Comparison of ENCODE assay signal across 11 cellular contexts in genomic region chr15:44541282-44541958, GRCh38. TPM values are rescaled to one million over a fixed set of nuclear protein-coding genes. Genes with fewer than 3 reads are reported as not detected.
DNase-seq lines count a peak whose midpoint lies in the region; ATAC-seq and TF ChIP-seq lines count a peak whose summit lies in the region.
"Had no signal": no experiment of that assay in that cellular context is flagged by ENCODE, and none has a peak within 500 bp of the region (broad histone marks: within the 10 kb centered on the region; RNA-seq: fewer than 3 reads in every experiment).

No MANE protein-coding gene starts in this region.

- no peaks in the 10 kb centered on the region for H3K27me3 ChIP-seq in IMR-90 (ENCODE audit: control insufficient read depth, insufficient read depth, low read length)
- no peaks in the 10 kb centered on the region for H3K27me3 ChIP-seq in brain microvascular endothelial cell (replicated peaks)

- POLR2A ChIA-PET in IMR-90 (lab: Charles Lee; ENCODE audit: unreplicated experiment), result no interaction called here

- H2BK120ac ChIP-seq in IMR-90 (ENCODE audit: low read depth, low read length), result peak overlapping the region; percentile 72

- H4K91ac ChIP-seq in IMR-90 (ENCODE audit: insufficient read depth, low read depth, low read length), result peak overlapping the region; percentile 74

- H3K4me3 ChIP-seq in IMR-90 (ENCODE audit: insufficient read depth, low read depth, low read length) (no peak overlapping the region), brain microvascular endothelial cell (ENCODE audit: low read depth, low read length) (no peak overlapping the region)

- peak overlapping the region; percentile 86 for H3K4me2 ChIP-seq in IMR-90 (ENCODE audit: low read depth, low read length)

- DNase-seq in AG20443 (ENCODE audit: low spot score), result peak; percentile 41
- DNase-seq in IMR-90, result peak; percentile 90
- peak; percentile 71 for DNase-seq in brain microvascular endothelial cell
- DNase-seq in myocyte (ENCODE audit: low read depth), result peak; percentile 73
- DNase-seq in NCI-H1092 treated with DMSO at 0.1 percent for 48 hours (lab: John Stamatoyannopoulos, UW), result no peak
- no peak for DNase-seq in globus pallidus (ENCODE audit: low spot score)
- no peak for DNase-seq in activated effector memory CD4-positive, alpha-beta T cell treated with Interleukin-2 at 50 U/mL for 16 hours
- DNase-seq in left cardiac atrium, result no peak
- DNase-seq: effector CD4-positive, alpha-beta T cell; NCI-H187; occipital lobe had no signal

- no peaks in the 10 kb centered on the region for H3K9me3 ChIP-seq in IMR-90 (ENCODE audit: control insufficient read depth, insufficient read depth, low read length)

- no peak overlapping the region for H2AFZ ChIP-seq in IMR-90 (replicated peaks; ENCODE audit: low read length, poor library complexity)

- H2BK5ac ChIP-seq in IMR-90 (ENCODE audit: low read depth, low read length, poor library complexity, severe bottlenecking), result peak overlapping the region; percentile 93

- H2AK5ac ChIP-seq in IMR-90 (ENCODE audit: low read depth, low read length), result peak overlapping the region; percentile 78

- TF ChIP-seq RAD21 in IMR-90 (IDR thresholded peaks at IDR 0.05; ENCODE audit: low read length), result no peak

- CTCF ChIA-PET in IMR-90 (lab: Yijun Ruan, JAX), result no interaction called here

- H3K4ac ChIP-seq in IMR-90 (ENCODE audit: low read depth, low read length), result peak overlapping the region; percentile 68

- TF ChIP-seq CTCF in IMR-90 (conservative IDR thresholded peaks at IDR 0.05; ENCODE audit: low read depth, low read length) (no peak), brain microvascular endothelial cell (IDR thresholded peaks at IDR 0.05; ENCODE audit: low read depth, low read length, missing control alignments) (no peak)

- peak overlapping the region; percentile 53 for H3K14ac ChIP-seq in IMR-90 (replicated peaks; ENCODE audit: low read depth, low read length)

- dilution Hi-C loops in IMR-90 (cut with HindIII; ENCODE audit: low sequenced_read_pairs, unreplicated experiment), result no loop called here

- H3K56ac ChIP-seq in IMR-90 (ENCODE audit: extremely low read depth, insufficient read depth, low read length), result no peak overlapping the region; the same call in 1 of the 2 replicates

- ATAC-seq in IMR-90 (ENCODE audit: low read depth) (peak; percentile 20), left cardiac atrium (no peak)

- peak overlapping the region; percentile 82 for H4K5ac ChIP-seq in IMR-90 (ENCODE audit: low read depth, low read length)

- H3K9me1 ChIP-seq in IMR-90 (ENCODE audit: insufficient read depth, low read length), result peaks cover 11% of the 10 kb centered on the region; the same call in 1 of the 2 replicates

- peak overlapping the region; percentile 80 for H3K23ac ChIP-seq in IMR-90 (ENCODE audit: low read depth, low read length)

- peak overlapping the region; percentile 83; the same call in 1 of the 2 replicates for H3K27ac ChIP-seq in IMR-90 (ENCODE audit: insufficient read depth, low read length)
- no peak overlapping the region for H3K27ac ChIP-seq in brain microvascular endothelial cell

- no peak overlapping the region for H2AK9ac ChIP-seq in IMR-90 (replicated peaks; ENCODE audit: low read depth, low read length, poor library complexity)

- H3K79me1 ChIP-seq in IMR-90 (ENCODE audit: low read depth in 1 of 2, low read length in 2 of 2), result peaks cover 9 to 41% of the 10 kb centered on the region in 2 experiments; a peak in 3 of 4 replicates

- intact Hi-C loops in IMR-90 (cut with micrococcal nuclease) (no loop called here), left cardiac atrium (cut with DNase I) (no loop called here)

- H3K18ac ChIP-seq in IMR-90 (ENCODE audit: low read depth, low read length), result peak overlapping the region; percentile 91; the same call in 1 of the 2 replicates

- WGBS in IMR-90 (ENCODE audit: extremely low coverage in 2 of 2, insufficient read length in 1 of 2), 2 experiments, result no CpG with 5 or more reads among the region's 4 CpGs

- peaks cover 17% of the 10 kb centered on the region for H3K4me1 ChIP-seq in IMR-90 (ENCODE audit: control insufficient read depth, insufficient read depth, low read length)

- no TSS peak for BruUV-seq in IMR-90 (replicated peaks; lab: Mats Ljungman, UMichigan)

- peaks cover 39% of the 10 kb centered on the region for H4K20me1 ChIP-seq in IMR-90 (ENCODE audit: insufficient read depth, low read length)

- H3K36me3 ChIP-seq in IMR-90 (ENCODE audit: control insufficient read depth, insufficient read depth, low read length) (peaks cover 6% of the 10 kb centered on the region), brain microvascular endothelial cell (replicated peaks) (peaks cover 9% of the 10 kb centered on the region)

- no peak for TF ChIP-seq POLR2A in IMR-90 (IDR thresholded peaks at IDR 0.05; ENCODE audit: low read depth, low read length)

- H4K8ac ChIP-seq in IMR-90 (ENCODE audit: low read depth in 2 of 2, low read length in 2 of 2), result peak overlapping the region in 1 of 2 experiments; percentile 47; a peak in 2 of 4 replicates

- peak overlapping the region; percentile 69 for H2BK20ac ChIP-seq in IMR-90 (ENCODE audit: low read depth, low read length)

- peak overlapping the region; percentile 59; the same call in 2 of the 3 replicates for H2BK15ac ChIP-seq in IMR-90 (ENCODE audit: low read depth, low read length)

- H3K9ac ChIP-seq in IMR-90 (ENCODE audit: low read depth, low read length), result no peak overlapping the region

- in situ Hi-C loops in IMR-90 (cut with MboI; ENCODE audit: low sequenced_read_pairs) (no loop called here), brain microvascular endothelial cell (cut with HindIII; ENCODE audit: low pct_ligation_motif_present, low sequenced_read_pairs) (no loop called here)

TF ChIP-seq in IMR-90, 13 proteins besides CTCF, POLR2A, EP300 and RAD21:
- TF ChIP-seq BHLHE40 (IDR thresholded peaks at IDR 0.05; ENCODE audit: low read depth, low read length) (no peak), MAFK (IDR thresholded peaks at IDR 0.05; ENCODE audit: low read depth, low read length) (no peak), CEBPB (IDR thresholded peaks at IDR 0.05; ENCODE audit: low read depth, low read length) (no peak), FOS (IDR thresholded peaks at IDR 0.05; ENCODE audit: low read depth, low read length) (no peak), RCOR1 (IDR thresholded peaks at IDR 0.05; ENCODE audit: insufficient replicate concordance, low read length) (no peak), USF2 (IDR thresholded peaks at IDR 0.05; ENCODE audit: low read depth, low read length) (no peak), ELK1 (IDR thresholded peaks at IDR 0.05; ENCODE audit: borderline replicate concordance, low read depth, low read length) (no peak), RFX5 (IDR thresholded peaks at IDR 0.05; ENCODE audit: low read depth, low read length) (no peak), SMC3 (IDR thresholded peaks at IDR 0.05; ENCODE audit: low read depth, low read length) (no peak), NFE2L2 (IDR thresholded peaks at IDR 0.05; ENCODE audit: low read depth, low read length) (no peak)
TF ChIP-seq in IMR-90: peak in this region for 0.

RNA-seq across cellular contexts. Expression of gene EIF3J, which starts 4.5 kb away (rescaled TPM):
- total RNA-seq in IMR-90 (2012; rRNA removed) (51.6 and 57.2 TPM in 2 replicates), myocyte (39.7 and 55.4 TPM in 2 replicates), left cardiac atrium (10 to 100 TPM; 59.3 to 77.0 TPM)
- polyA plus RNA-seq in IMR-90 (2012; rRNA removed), result 43.7 and 59.9 TPM in 2 replicates
- 6.5 and 7.7 TPM in 2 replicates for polyA plus RNA-seq in IMR-90 (2012; cell fraction: cytosol; rRNA removed)
- polyA plus RNA-seq in IMR-90 (2012; cell fraction: nucleus; rRNA removed; ENCODE audit: low replicate concordance), result 3.0 and 35.6 TPM in 2 replicates
- 67.5 TPM for polyA plus RNA-seq in myocyte (2012)

Comparison
In these comparisons a context has a peak if more than half of its experiments do, and no peak if none do; other contexts are left out.
1. DNase-seq: peak in AG20443 (single experiment), IMR-90 (single experiment), brain microvascular endothelial cell (single experiment) and myocyte (single experiment); none in NCI-H1092 treated with DMSO at 0.1 percent for 48 hours (single experiment), globus pallidus (single experiment), activated effector memory CD4-positive, alpha-beta T cell treated with Interleukin-2 at 50 U/mL for 16 hours (single experiment) and left cardiac atrium (single experiment).